ENCODE assay signal across 20 cellular contexts in genomic region chr10:8159628-8160165, GRCh38.
DNase-seq lines count a peak whose midpoint lies in the region; TF ChIP-seq lines count a peak whose summit lies in the region.
"Had no signal": no experiment of that assay in that cellular context is flagged by ENCODE, and none has a peak within 500 bp of the region (broad histone marks: within the 10 kb centered on the region; RNA-seq: fewer than 3 reads in every experiment).

No MANE protein-coding gene starts in this region.

- DNase-seq in DMS 273 (lab: John Stamatoyannopoulos, UW; ENCODE audit: unreplicated experiment) (peak; percentile 19), DMS 273 treated with DMSO at 0.1 percent for 48 hours (lab: John Stamatoyannopoulos, UW) (no peak), mesenchymal stem cell (peak; percentile 2), retina (no peak), RPMI8226 (no peak), NCI-H345 treated with DMSO at 0.1 percent for 48 hours (lab: John Stamatoyannopoulos, UW; ENCODE audit: unreplicated experiment) (no peak)
- DNase-seq in T-helper 2 cell treated with Interferon-gamma antibody and Interleukin-4, amounts not matched to agents 5 μg/mL and 100 μg/mL, for 36 hours (ENCODE audit: low spot score), result peak; percentile 27
- DNase-seq: activated CD4-positive, CD25-positive, alpha-beta regulatory T cell treated with anti-CD3 and anti-CD28 coated beads, Interleukin-2, amount 50 U/mL, for 72 hours; amniotic stem cell; foreskin fibroblast; left colon; MV-4-11; NCI-H2107; NCI-H748 treated with DMSO at 0.1 percent for 48 hours; occipital lobe; stimulated activated CD4-positive, alpha-beta T cell treated with anti-CD3 and anti-CD28 coated beads, Interleukin-4, amount 100 ng/mL, for 24 hours; thyroid gland had no signal

- H2BK12ac ChIP-seq in mesenchymal stem cell (ENCODE audit: low read length in 2 of 2), result no peak overlapping the region

- no peak overlapping the region for H2BK15ac ChIP-seq in mesenchymal stem cell (ENCODE audit: low read depth, poor library complexity, severe bottlenecking)

- H3K4me2 ChIP-seq in mesenchymal stem cell (ENCODE audit: low read length, poor library complexity, severe bottlenecking), result no peak overlapping the region
- H3K4me2 ChIP-seq: BLaER1 treated with 17β-estradiol and CSF1 and Interleukin-3, amounts not matched to agents 10 nM and 100 nM had no signal

- no peak overlapping the region for H3K27ac Mint-ChIP-seq in T-helper 2 cell treated with Interferon-gamma antibody and Interleukin-4, amounts not matched to agents 5 μg/mL and 100 μg/mL, for 36 hours

- H3K9me3 Mint-ChIP-seq in T-helper 2 cell treated with Interferon-gamma antibody and Interleukin-4, amounts not matched to agents 5 μg/mL and 100 μg/mL, for 36 hours, result peaks cover 13% of the 10 kb centered on the region

- no peak overlapping the region for H3K27ac ChIP-seq in HEK293 (ENCODE audit: extremely low read depth, low read depth, low read length)
- H3K27ac ChIP-seq in mesenchymal stem cell (ENCODE audit: low read length, poor library complexity, severe bottlenecking), result no peak overlapping the region
- H3K27ac ChIP-seq: 22Rv1; BLaER1 treated with 17β-estradiol and CSF1 and Interleukin-3, amounts not matched to agents 10 nM and 100 nM; thyroid gland had no signal

- WGBS in mesenchymal stem cell, result 92% methylated on average over 3 of the region's 3 CpGs

- H3K4me3 Mint-ChIP-seq in T-helper 2 cell treated with Interferon-gamma antibody and Interleukin-4, amounts not matched to agents 5 μg/mL and 100 μg/mL, for 36 hours, result no peak overlapping the region

- H3K4me3 ChIP-seq in HEK293 (ENCODE audit: low read depth, low read length), result no peak overlapping the region
- no peak overlapping the region for H3K4me3 ChIP-seq in mesenchymal stem cell (ENCODE audit: insufficient read depth in 1 of 2, low read depth in 1 of 2, low read length in 2 of 2)
- H3K4me3 ChIP-seq: BLaER1 treated with 17β-estradiol and CSF1 and Interleukin-3, amounts not matched to agents 10 nM and 100 nM; thyroid gland had no signal

- H2BK5ac ChIP-seq in mesenchymal stem cell (ENCODE audit: low read depth, low read length, poor library complexity, severe bottlenecking), result no peak overlapping the region

- no peaks in the 10 kb centered on the region for H3K36me3 ChIP-seq in HEK293 (ENCODE audit: control insufficient read depth in 2 of 2, insufficient read depth in 1 of 2, low read length in 2 of 2)
- H3K36me3 ChIP-seq in mesenchymal stem cell (ENCODE audit: control insufficient read depth in 1 of 2, insufficient read depth in 2 of 2, low read depth in 1 of 2, low read length in 2 of 2), result no peaks in the 10 kb centered on the region
- H3K36me3 ChIP-seq: BLaER1 treated with 17β-estradiol and CSF1 and Interleukin-3, amounts not matched to agents 10 nM and 100 nM; thyroid gland had no signal

- no peaks in the 10 kb centered on the region for H3K9me3 ChIP-seq in HEK293 (ENCODE audit: control insufficient read depth, insufficient read depth, low read depth, low read length)
- peaks cover 18% of the 10 kb centered on the region for H3K9me3 ChIP-seq in mesenchymal stem cell (ENCODE audit: control insufficient read depth, low read length)
- H3K9me3 ChIP-seq: thyroid gland had no signal

- no peaks in the 10 kb centered on the region for H3K27me3 ChIP-seq in mesenchymal stem cell (ENCODE audit: control insufficient read depth in 1 of 2, insufficient read depth in 1 of 2, low read length in 2 of 2)
- H3K27me3 ChIP-seq: BLaER1 treated with 17β-estradiol and CSF1 and Interleukin-3, amounts not matched to agents 10 nM and 100 nM; thyroid gland had no signal

- CTCF ChIA-PET in HEK293 (lab: Yijun Ruan, JAX), result interaction anchor here (0.6 kb wide), 2 partner anchors 16 to 63 kb away, joined by 3 read pairs; no protein-coding TSS in a partner anchor

- no peak overlapping the region for H3K14ac ChIP-seq in mesenchymal stem cell (ENCODE audit: low read length in 2 of 2)

- H3K79me1 ChIP-seq in mesenchymal stem cell (replicated peaks; ENCODE audit: low read length, poor library complexity, severe bottlenecking), result no peaks in the 10 kb centered on the region

- no peak overlapping the region for H3K23ac ChIP-seq in mesenchymal stem cell (ENCODE audit: low read length in 2 of 2)

- no peak overlapping the region for H3K18ac ChIP-seq in mesenchymal stem cell (ENCODE audit: low read depth in 1 of 2, low read length in 2 of 2)

- no peaks in the 10 kb centered on the region for H3K27me3 Mint-ChIP-seq in T-helper 2 cell treated with Interferon-gamma antibody and Interleukin-4, amounts not matched to agents 5 μg/mL and 100 μg/mL, for 36 hours (ENCODE audit: low read depth)

- no peak for TF ChIP-seq CTCF in HEK293 (tag by site-specific recombination; IDR thresholded peaks at IDR 0.05)

- H3K4ac ChIP-seq in mesenchymal stem cell (ENCODE audit: low read depth in 1 of 2, low read length in 2 of 2), result no peak overlapping the region

- peaks cover 9% of the 10 kb centered on the region for H3K4me1 Mint-ChIP-seq in T-helper 2 cell treated with Interferon-gamma antibody and Interleukin-4, amounts not matched to agents 5 μg/mL and 100 μg/mL, for 36 hours (ENCODE audit: low read depth)

- H3K4me1 ChIP-seq in HEK293 (ENCODE audit: control insufficient read depth, insufficient read depth, low read length) (peaks cover 8% of the 10 kb centered on the region), mesenchymal stem cell (ENCODE audit: control insufficient read depth, insufficient read depth, low read depth, low read length) (no peaks in the 10 kb centered on the region)
- H3K4me1 ChIP-seq: thyroid gland had no signal

- no peak overlapping the region for H2AFZ ChIP-seq in mesenchymal stem cell (ENCODE audit: low read depth, low read length)

- H4K91ac ChIP-seq in mesenchymal stem cell (ENCODE audit: low read length), result no peak overlapping the region

- no peak overlapping the region for H2AK5ac ChIP-seq in mesenchymal stem cell (ENCODE audit: low read length, severe bottlenecking)

- no peak overlapping the region for H4K8ac ChIP-seq in mesenchymal stem cell (ENCODE audit: low read length)

- peaks cover 2% of the 10 kb centered on the region for H3K36me3 Mint-ChIP-seq in T-helper 2 cell treated with Interferon-gamma antibody and Interleukin-4, amounts not matched to agents 5 μg/mL and 100 μg/mL, for 36 hours (ENCODE audit: low read depth)

- POLR2A ChIA-PET in HEK293 (lab: Yijun Ruan, JAX), result interaction anchor here (1.2 kb wide), 1 partner anchor 341 kb away, joined by 3 read pairs; no protein-coding TSS in a partner anchor

- H3K9ac ChIP-seq in mesenchymal stem cell (ENCODE audit: low read length), result no peak overlapping the region
- H3K9ac ChIP-seq: BLaER1 treated with 17β-estradiol and CSF1 and Interleukin-3, amounts not matched to agents 10 nM and 100 nM had no signal

- H2BK120ac ChIP-seq in mesenchymal stem cell (ENCODE audit: low read depth, low read length), result no peak overlapping the region

TF ChIP-seq in HEK293, 187 proteins besides CTCF, POLR2A, EP300 and RAD21 (continues in another document):
- peak; percentile 51; the same call in 1 of the 2 replicates for TF ChIP-seq ZNF600 (tag by site-specific recombination; IDR thresholded peaks at IDR 0.05)
- TF ChIP-seq, protein P1, sequence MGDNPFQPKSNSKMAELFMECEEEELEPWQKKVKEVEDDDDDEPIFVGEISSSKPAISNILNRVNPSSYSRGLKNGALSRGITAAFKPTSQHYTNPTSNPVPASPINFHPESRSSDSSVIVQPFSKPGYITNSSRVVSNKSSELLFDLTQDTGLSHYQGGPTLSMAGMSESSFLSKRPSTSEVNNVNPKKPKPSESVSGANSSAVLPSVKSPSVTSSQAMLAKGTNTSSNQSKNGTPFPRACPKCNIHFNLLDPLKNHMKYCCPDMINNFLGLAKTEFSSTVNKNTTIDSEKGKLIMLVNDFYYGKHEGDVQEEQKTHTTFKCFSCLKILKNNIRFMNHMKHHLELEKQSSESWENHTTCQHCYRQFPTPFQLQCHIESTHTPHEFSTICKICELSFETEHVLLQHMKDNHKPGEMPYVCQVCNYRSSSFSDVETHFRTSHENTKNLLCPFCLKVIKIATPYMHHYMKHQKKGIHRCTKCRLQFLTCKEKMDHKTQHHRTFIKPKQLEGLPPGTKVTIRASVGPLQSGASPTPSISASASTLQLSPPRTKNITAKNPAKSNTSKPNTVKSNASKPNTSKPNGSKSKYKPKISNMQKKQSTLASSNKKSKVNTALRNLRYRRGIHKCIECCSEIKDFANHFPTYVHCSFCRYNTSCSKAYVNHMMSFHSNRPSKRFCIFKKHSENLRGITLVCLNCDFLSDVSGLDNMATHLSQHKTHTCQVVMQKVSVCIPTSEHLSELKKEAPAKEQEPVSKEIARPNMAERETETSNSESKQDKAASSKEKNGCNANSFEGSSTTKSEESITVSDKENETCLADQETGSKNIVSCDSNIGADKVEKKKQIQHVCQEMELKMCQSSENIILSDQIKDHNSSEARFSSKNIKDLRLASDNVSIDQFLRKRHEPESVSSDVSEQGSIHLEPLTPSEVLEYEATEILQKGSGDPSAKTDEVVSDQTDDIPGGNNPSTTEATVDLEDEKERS (tag by site-specific recombination; IDR thresholded peaks at IDR 0.05), result no peak
- no peak for TF ChIP-seq GLI2 (tag by site-specific recombination; IDR thresholded peaks at IDR 0.05; ENCODE audit: borderline replicate concordance, low read depth)
- TF ChIP-seq SP7 (tag by site-specific recombination; IDR thresholded peaks at IDR 0.05), result peak; percentile 99
- TF ChIP-seq ZIC2 (tag by site-specific recombination; IDR thresholded peaks at IDR 0.05), result no peak
- peak; percentile 95 for TF ChIP-seq BCL6B (tag by site-specific recombination; IDR thresholded peaks at IDR 0.05)
- no peak for TF ChIP-seq HOXA7 (CRISPR knock-in tag; IDR thresholded peaks at IDR 0.05; ENCODE audit: borderline replicate concordance)

Comparison
In these comparisons a context has a peak if more than half of its experiments do, and no peak if none do; other contexts are left out.
1. DNase-seq: peak in DMS 273 (single experiment), T-helper 2 cell treated with Interferon-gamma antibody and Interleukin-4, amounts not matched to agents 5 μg/mL and 100 μg/mL, for 36 hours (single experiment) and mesenchymal stem cell (single experiment); none in DMS 273 treated with DMSO at 0.1 percent for 48 hours (single experiment), retina (single experiment), RPMI8226 (single experiment) and NCI-H345 treated with DMSO at 0.1 percent for 48 hours (single experiment).